Comparison of ENCODE assay signal across 1 cellular context in the genomic region with DNA sequence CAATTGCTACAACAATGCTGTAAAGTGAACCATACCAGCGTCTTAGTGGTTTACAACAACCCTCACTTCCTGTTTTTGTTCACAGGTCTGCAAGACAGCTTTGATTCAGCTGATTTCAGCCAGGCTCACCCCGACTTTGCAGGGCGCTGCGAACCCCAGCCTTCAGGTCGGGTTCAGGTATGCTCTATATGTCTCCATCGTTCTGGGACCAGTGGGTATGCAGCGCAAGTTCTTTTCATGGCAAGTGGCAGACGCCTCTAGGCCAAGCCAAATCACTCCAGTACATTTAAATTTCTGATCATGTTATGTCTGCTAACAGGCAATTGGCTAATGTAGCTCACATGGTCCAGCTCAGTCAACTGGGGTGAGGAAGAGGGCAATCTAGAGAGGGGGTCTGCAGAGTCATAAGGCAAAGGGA.
TF ChIP-seq lines count a peak whose summit lies in the region.

No MANE protein-coding gene starts in this region.

TF ChIP-seq in GM12878, 131 proteins besides CTCF, POLR2A, EP300 and RAD21 (continued from another document):
- TF ChIP-seq, protein P1, sequence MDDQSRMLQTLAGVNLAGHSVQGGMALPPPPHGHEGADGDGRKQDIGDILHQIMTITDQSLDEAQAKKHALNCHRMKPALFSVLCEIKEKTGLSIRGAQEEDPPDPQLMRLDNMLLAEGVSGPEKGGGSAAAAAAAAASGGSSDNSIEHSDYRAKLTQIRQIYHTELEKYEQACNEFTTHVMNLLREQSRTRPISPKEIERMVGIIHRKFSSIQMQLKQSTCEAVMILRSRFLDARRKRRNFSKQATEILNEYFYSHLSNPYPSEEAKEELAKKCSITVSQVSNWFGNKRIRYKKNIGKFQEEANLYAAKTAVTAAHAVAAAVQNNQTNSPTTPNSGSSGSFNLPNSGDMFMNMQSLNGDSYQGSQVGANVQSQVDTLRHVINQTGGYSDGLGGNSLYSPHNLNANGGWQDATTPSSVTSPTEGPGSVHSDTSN (IDR thresholded peaks at IDR 0.05; ENCODE audit: insufficient replicate concordance, low read depth, low read length): no peak
- TF ChIP-seq KDM1A (IDR thresholded peaks at IDR 0.05; ENCODE audit: borderline replicate concordance): no peak
- no peak for TF ChIP-seq SIX5 (IDR thresholded peaks at IDR 0.05; ENCODE audit: low read depth, low read length, severe bottlenecking)
- no peak for TF ChIP-seq CHD4 (IDR thresholded peaks at IDR 0.05)
- no peak for TF ChIP-seq ZNF274 (IDR thresholded peaks at IDR 0.05; ENCODE audit: insufficient read depth, insufficient read length)
- TF ChIP-seq RUNX3 (IDR thresholded peaks at IDR 0.05; ENCODE audit: low read length): peak; percentile 34; the same call in 1 of the 2 replicates
- no peak for TF ChIP-seq STAT1 (conservative IDR thresholded peaks at IDR 0.05)
- no peak for TF ChIP-seq MTA3 (IDR thresholded peaks at IDR 0.05; ENCODE audit: borderline replicate concordance, low read length)
- no peak for TF ChIP-seq PKNOX1 (IDR thresholded peaks at IDR 0.05)
- TF ChIP-seq ZNF622 (IDR thresholded peaks at IDR 0.05): no peak
